ENCODE assay signal across 20 cellular contexts in genomic region chr2:10765914-10766313, GRCh38. TPM values are rescaled to one million over a fixed set of nuclear protein-coding genes. Genes with fewer than 3 reads are reported as not detected.
DNase-seq lines count a peak whose midpoint lies in the region; ATAC-seq and TF ChIP-seq lines count a peak whose summit lies in the region.
"Had no signal": no experiment of that assay in that cellular context is flagged by ENCODE, and none has a peak within 500 bp of the region (broad histone marks: within the 10 kb centered on the region; RNA-seq: fewer than 3 reads in every experiment).

No MANE protein-coding gene starts in this region.

- no peaks in the 10 kb centered on the region for H3K27me3 ChIP-seq in HCT116 (ENCODE audit: insufficient read depth, low read length)
- H3K27me3 ChIP-seq in spleen (replicated peaks in 1 of 7): peaks cover 0 to 6% (median 0%) of the 10 kb centered on the region in 7 donors
- H3K27me3 ChIP-seq: BE2C had no signal

- no peak overlapping the region for H3K27ac Mint-ChIP-seq in T-helper 17 cell
- no peak overlapping the region for H3K27ac Mint-ChIP-seq in activated naive CD4-positive, alpha-beta T cell treated with anti-CD3 and anti-CD28 coated beads, Interleukin-2, amount 50 U/mL, for 72 hours
- H3K27ac Mint-ChIP-seq: CD4-positive, CD25-positive, alpha-beta regulatory T cell; CD8-positive, alpha-beta memory T cell had no signal

- peak overlapping the region; percentile 53 for H3K4me2 ChIP-seq in HCT116 (ENCODE audit: low read length)

- DNase-seq in HCT116 (ENCODE audit: low read depth, low spot score): no peak
- DNase-seq in T-helper 17 cell: no peak
- peak in 2 of 3 donors; percentile 20 to 31 for DNase-seq in mucosa of descending colon
- DNase-seq in spleen: peak; percentile 58
- no peak for DNase-seq in NCI-H2081 treated with DMSO at 0.1 percent for 48 hours (lab: John Stamatoyannopoulos, UW)
- no peak for DNase-seq in activated naive CD4-positive, alpha-beta T cell treated with anti-CD3 and anti-CD28 coated beads, Interleukin-2, amount 50 U/mL, for 72 hours (ENCODE audit: low spot score in 2 of 2)
- no peak for DNase-seq in GM10266 (ENCODE audit: extremely low spot score)
- DNase-seq in kidney tubule cell (ENCODE audit: low spot score): no peak
- DNase-seq: ACHN; BE2C; C1 segment of cervical spinal cord; CD4-positive, CD25-positive, alpha-beta regulatory T cell; CD8-positive, alpha-beta memory T cell; COR-L47; DMS79 treated with DMSO at 0.1 percent for 48 hours; GF-D8; GOT3; H7 had no signal

- H3K27me3 Mint-ChIP-seq in T-helper 17 cell: peaks cover 6% of the 10 kb centered on the region
- H3K27me3 Mint-ChIP-seq: CD4-positive, CD25-positive, alpha-beta regulatory T cell had no signal

- peak overlapping the region; percentile 19 for H3K4me3 Mint-ChIP-seq in T-helper 17 cell
- H3K4me3 Mint-ChIP-seq: CD4-positive, CD25-positive, alpha-beta regulatory T cell; CD8-positive, alpha-beta memory T cell had no signal

- no TSS peak for BruUV-seq in HCT116 (replicated peaks; lab: Mats Ljungman, UMichigan)

- peak overlapping the region; percentile 16; the same call in 1 of the 2 replicates for H3K9ac ChIP-seq in HCT116 (ENCODE audit: low read length)

- no peak for TF ChIP-seq POLR2A in HCT116 (IDR thresholded peaks at IDR 0.05; ENCODE audit: borderline replicate concordance, extremely low read depth, insufficient read depth, insufficient read length)
- no peak for TF ChIP-seq POLR2A in spleen (IDR thresholded peaks at IDR 0.05)

- CTCF ChIA-PET in HCT116 (lab: Charles Lee): no interaction called here

- H3K9me3 ChIP-seq in HCT116 (ENCODE audit: control insufficient read depth in 1 of 2, insufficient read depth in 1 of 2, low read depth in 1 of 2, low read length in 2 of 2) (no peaks in the 10 kb centered on the region), T-helper 17 cell (ENCODE audit: control insufficient read depth, low read length, poor library complexity, severe bottlenecking) (no peaks in the 10 kb centered on the region), mucosa of descending colon (no peaks in the 10 kb centered on the region), spleen (no peaks in the 10 kb centered on the region)
- H3K9me3 ChIP-seq: BE2C had no signal

- H3K79me2 ChIP-seq in HCT116 (ENCODE audit: insufficient read depth, low read length): no peaks in the 10 kb centered on the region

- peaks cover 2% of the 10 kb centered on the region for H3K36me3 Mint-ChIP-seq in T-helper 17 cell (ENCODE audit: low read depth)
- no peaks in the 10 kb centered on the region for H3K36me3 Mint-ChIP-seq in activated naive CD4-positive, alpha-beta T cell treated with anti-CD3 and anti-CD28 coated beads, Interleukin-2, amount 50 U/mL, for 72 hours
- H3K36me3 Mint-ChIP-seq: CD4-positive, CD25-positive, alpha-beta regulatory T cell; CD8-positive, alpha-beta memory T cell had no signal

- TF ChIP-seq RAD21 in HCT116 (IDR thresholded peaks at IDR 0.05; ENCODE audit: low read depth): no peak

- RAD21 ChIA-PET in HCT116 (lab: Charles Lee; ENCODE audit: low non-redundant PET in 1 of 2, low total read pairs in 2 of 2, uncharacterized antibody in 2 of 2, unreplicated experiment in 2 of 2): no interaction called here

- H3K4me3 ChIP-seq in HCT116 (replicated peaks in 1 of 2; ENCODE audit: low read depth in 1 of 2, low read length in 2 of 2) (no peak overlapping the region), mucosa of descending colon (no peak overlapping the region), spleen (no peak overlapping the region)
- H3K4me3 ChIP-seq: GM12878 had no signal

- TF ChIP-seq CTCF in HCT116 (IDR thresholded peaks at IDR 0.05 in 2 of 3, conservative IDR thresholded peaks at IDR 0.05 in 1 of 3; ENCODE audit: borderline replicate concordance in 1 of 3, insufficient read depth in 1 of 3, low read depth in 2 of 3, low read length in 2 of 3) (no peak), mucosa of descending colon (IDR thresholded peaks at IDR 0.05) (no peak), spleen (IDR thresholded peaks at IDR 0.05 in 8 of 11, conservative IDR thresholded peaks at IDR 0.05 in 3 of 11) (no peak), GM10266 (IDR thresholded peaks at IDR 0.05; ENCODE audit: control insufficient read depth, insufficient read depth, low read depth, missing control alignments) (no peak)

- peaks cover 11 to 30% of the 10 kb centered on the region in 2 experiments for H3K4me1 ChIP-seq in HCT116 (ENCODE audit: control insufficient read depth in 1 of 2, insufficient read depth in 2 of 2, low read length in 2 of 2)
- H3K4me1 ChIP-seq in mucosa of descending colon (ENCODE audit: low read depth): peaks cover 6% of the 10 kb centered on the region
- no peaks in the 10 kb centered on the region for H3K4me1 ChIP-seq in spleen
- H3K4me1 ChIP-seq: BE2C had no signal

- 88 to 91% (median 89%) methylated on average over 10 to 12 of the region's 12 CpGs for WGBS in spleen, 5 donors

- H3K36me3 ChIP-seq in HCT116 (ENCODE audit: control insufficient read depth in 1 of 2, insufficient read depth in 2 of 2, low read length in 2 of 2): no peaks in the 10 kb centered on the region
- no peaks in the 10 kb centered on the region for H3K36me3 ChIP-seq in mucosa of descending colon (ENCODE audit: low read depth)
- H3K36me3 ChIP-seq in spleen: no peaks in the 10 kb centered on the region
- H3K36me3 ChIP-seq: BE2C had no signal

- peaks cover 6% of the 10 kb centered on the region for H3K4me1 Mint-ChIP-seq in T-helper 17 cell
- H3K4me1 Mint-ChIP-seq: CD4-positive, CD25-positive, alpha-beta regulatory T cell; CD8-positive, alpha-beta memory T cell had no signal

- POLR2A ChIA-PET in HCT116 (lab: Charles Lee): interaction anchor here (0.6 kb wide), 1 partner anchor 64 kb away, joined by 3 read pairs; no protein-coding TSS in a partner anchor

- intact Hi-C loops in HCT116 (cut with micrococcal nuclease): no loop called here
- intact Hi-C loops in mucosa of descending colon (cut with DNase I, micrococcal nuclease): no loop called here
- intact Hi-C loops in spleen (cut with DNase I; ENCODE audit: low total_unique reads): no loop called here

- no peaks in the 10 kb centered on the region for H4K20me1 ChIP-seq in HCT116 (ENCODE audit: insufficient read depth)

- H3K27ac ChIP-seq in HCT116 (ENCODE audit: low read depth, low read length): no peak overlapping the region
- no peak overlapping the region for H3K27ac ChIP-seq in spleen

- ATAC-seq in HCT116 (no peak; the same call in 1 of the 2 replicates), T-helper 17 cell (no peak), mucosa of descending colon (no peak)
- no peak for ATAC-seq in activated naive CD4-positive, alpha-beta T cell treated with anti-CD3 and anti-CD28 coated beads, Interleukin-2, amount 50 U/mL, for 72 hours
- ATAC-seq: GM12878 had no signal

- H3K9me2 ChIP-seq in HCT116 (ENCODE audit: insufficient read depth): no peaks in the 10 kb centered on the region

- no peaks in the 10 kb centered on the region for H3K9me3 Mint-ChIP-seq in activated naive CD4-positive, alpha-beta T cell treated with anti-CD3 and anti-CD28 coated beads, Interleukin-2, amount 50 U/mL, for 72 hours
- H3K9me3 Mint-ChIP-seq: CD4-positive, CD25-positive, alpha-beta regulatory T cell had no signal

- H2AFZ ChIP-seq in HCT116 (ENCODE audit: low read depth, low read length, poor library complexity, severe bottlenecking): no peak overlapping the region

TF ChIP-seq in HCT116, 20 proteins besides CTCF, POLR2A, EP300 and RAD21:
- TF ChIP-seq ELF1 (IDR thresholded peaks at IDR 0.05; ENCODE audit: borderline replicate concordance, low read depth) (no peak), YY1 (IDR thresholded peaks at IDR 0.05; ENCODE audit: extremely low read depth, insufficient replicate concordance, low read depth, low read length) (no peak), CEBPB (IDR thresholded peaks at IDR 0.05; ENCODE audit: low read depth) (no peak)
TF ChIP-seq in HCT116: peak in this region for 0.

RNA-seq across cellular contexts. Expression of gene ATP6V1C2, which starts 44.5 kb away (rescaled TPM):
- total RNA-seq in HCT116 (2021; ENCODE audit: unreplicated experiment) (2.0 TPM), T-helper 17 cell (not detected), mucosa of descending colon (1 to 10 TPM in 2 of 3 donors, under 1 TPM in 1; 0.57 to 3.8 (median 1.0) TPM), spleen (1 to 10 TPM in 2 of 7 donors, under 1 TPM in 2, not detected in 3; 0.23 to 9.2 (median 0.93) TPM)
- polyA plus RNA-seq in HCT116 (2012): 2.5 and 3.5 TPM in 2 replicates
- under 1 TPM; 0.45 to 0.70 (median 0.54) TPM for polyA plus RNA-seq in spleen
- total RNA-seq in activated naive CD4-positive, alpha-beta T cell treated with anti-CD3 and anti-CD28 coated beads, Interleukin-2, amount 50 U/mL, for 72 hours: under 1 TPM in 1 of 2 donors, not detected in 1; 0.41 TPM
- total RNA-seq: CD4-positive, CD25-positive, alpha-beta regulatory T cell; HT-29 had no signal

RNA-seq across cellular contexts. Expression of gene PDIA6, which starts 46.7 kb away (rescaled TPM):
- 149 TPM for total RNA-seq in HCT116 (2021; ENCODE audit: unreplicated experiment)
- polyA plus RNA-seq in HCT116 (2012): 122 and 137 TPM in 2 replicates
- total RNA-seq in T-helper 17 cell: 10 to 100 TPM; 53.3 to 57.4 TPM
- 100 to 1,000 TPM; 121 to 168 (median 126) TPM for total RNA-seq in mucosa of descending colon
- 100 to 1,000 TPM; 100 to 164 (median 131) TPM for total RNA-seq in spleen
- 10 to 100 TPM; 29.7 to 60.5 (median 56.0) TPM for polyA plus RNA-seq in spleen
- 100 to 1,000 TPM; 110 to 133 TPM for total RNA-seq in activated naive CD4-positive, alpha-beta T cell treated with anti-CD3 and anti-CD28 coated beads, Interleukin-2, amount 50 U/mL, for 72 hours

Comparison
In these comparisons a context has a peak if more than half of its experiments do, and no peak if none do; other contexts are left out.
1. DNase-seq: peak in mucosa of descending colon (2 of 3) and spleen (single experiment); none in HCT116 (single experiment), T-helper 17 cell (0 of 3), NCI-H2081 treated with DMSO at 0.1 percent for 48 hours (single experiment), activated naive CD4-positive, alpha-beta T cell treated with anti-CD3 and anti-CD28 coated beads, Interleukin-2, amount 50 U/mL, for 72 hours (0 of 2), GM10266 (single experiment) and kidney tubule cell (single experiment).